ENCODE assay signal across 8 cellular contexts in genomic region chr3:160226026-160226739, GRCh38. TPM values are rescaled to one million over a fixed set of nuclear protein-coding genes. Genes with fewer than 3 reads are reported as not detected.
DNase-seq lines count a peak whose midpoint lies in the region; ATAC-seq, FAIRE-seq and TF ChIP-seq lines count a peak whose summit lies in the region.

No MANE protein-coding gene starts in this region.

- H3F3A ChIP-seq in PC-3 (ENCODE audit: low read length, unreplicated experiment), result no peaks in the 10 kb centered on the region

- H3K27ac ChIP-seq in PC-3 (ENCODE audit: low read length) (no peak overlapping the region), dorsolateral prefrontal cortex (peak overlapping the region in 45 of 59 donors; percentile 1 to 86 (median 72)), mucosa of rectum (ENCODE audit: low read depth in 2 of 2, low read length in 2 of 2) (no peak overlapping the region)

- no peak overlapping the region for H3K9ac ChIP-seq in PC-3 (ENCODE audit: low read length)
- peak overlapping the region in 1 of 2 donors; percentile 32 for H3K9ac ChIP-seq in mucosa of rectum (ENCODE audit: low read depth in 1 of 2, low read length in 2 of 2)

- POLR2A ChIA-PET in AG04449 (lab: Yijun Ruan, JAX), result no interaction called here
- POLR2A ChIA-PET in PC-3 (lab: Charles Lee; ENCODE audit: unreplicated experiment), result no interaction called here

- no TSS peak for BruUV-seq in PC-3 (replicated peaks; lab: Mats Ljungman, UMichigan)

- H4K20me1 ChIP-seq in PC-3 (ENCODE audit: low read length), result no peaks in the 10 kb centered on the region

- H3K9me3 ChIP-seq in PC-3 (ENCODE audit: low read length) (no peaks in the 10 kb centered on the region), mucosa of rectum (ENCODE audit: control insufficient read depth in 2 of 2, low read length in 2 of 2) (no peaks in the 10 kb centered on the region)

- intact Hi-C loops in PC-3 (cut with micrococcal nuclease) (loop anchor here (5.0 to 10.0 kb wide), 2 partner anchors 116 to 189 kb away; no protein-coding TSS in a partner anchor), dorsolateral prefrontal cortex (cut with DNase I) (loop anchor here (5.0 to 10.0 kb wide), 4 partner anchors 61 to 381 kb away; partner anchors contain the start of genes IFT80 (in 1 of the 2) and SMC4 (in 1 of the 2))

- H3K4me1 ChIP-seq in PC-3 (ENCODE audit: insufficient read depth, low read length) (peaks cover 5% of the 10 kb centered on the region; the same call in 1 of the 2 replicates), mucosa of rectum (ENCODE audit: control insufficient read depth in 2 of 2, insufficient read depth in 2 of 2, low read length in 2 of 2) (peaks cover 12 to 18% of the 10 kb centered on the region in 2 donors)

- H3K4me3 ChIP-seq in AG04449 (ENCODE audit: low read depth, low read length) (peak overlapping the region; percentile 57), PC-3 (ENCODE audit: low read length) (peak overlapping the region; percentile 74), dorsolateral prefrontal cortex (peak overlapping the region; percentile 47 to 80 (median 69)), mucosa of rectum (ENCODE audit: low read length in 2 of 2) (peak overlapping the region; percentile 69 to 71)

- H3K4me2 ChIP-seq in PC-3 (ENCODE audit: low read length), result peak overlapping the region; percentile 93

- TF ChIP-seq POLR2A in GM12892 (IDR thresholded peaks at IDR 0.05; ENCODE audit: low read depth, low read length), result no peak

- H2AFZ ChIP-seq in PC-3 (ENCODE audit: low read length), result peak overlapping the region; percentile 85

- no peaks in the 10 kb centered on the region for H3K9me2 ChIP-seq in PC-3 (replicated peaks; ENCODE audit: low read length)

- DNase-seq in AG04449 (ENCODE audit: low read depth, low spot score) (no peak), GM12892 (ENCODE audit: insufficient read length) (peak; percentile 7), PC-3 (no peak), dorsolateral prefrontal cortex (peak in 3 of 10 donors; percentile 29 to 48 (median 43)), globus pallidus (ENCODE audit: low spot score) (no peak), RKO (ENCODE audit: low spot score) (no peak)

- H3K36me3 ChIP-seq in PC-3 (ENCODE audit: low read depth, low read length), result no peaks in the 10 kb centered on the region
- H3K36me3 ChIP-seq in mucosa of rectum (ENCODE audit: control insufficient read depth in 2 of 2, insufficient read depth in 2 of 2, low read length in 2 of 2), result no peaks in the 10 kb centered on the region

- ATAC-seq in HG02938 (IDR thresholded peaks at IDR 0.05; ENCODE audit: unreplicated experiment) (peak; percentile 35), PC-3 (peak; percentile 33)

- CTCF ChIA-PET in AG04449 (lab: Yijun Ruan, JAX) (interaction anchor here (1.2 to 1.8 kb wide), 3 partner anchors 8 to 15 kb away, joined by 4 to 8 read pairs (median 5); no protein-coding TSS in a partner anchor), PC-3 (lab: Charles Lee) (no interaction called here)

- H3K79me2 ChIP-seq in PC-3 (ENCODE audit: low read length), result no peaks in the 10 kb centered on the region

- peaks cover 21% of the 10 kb centered on the region for H3K27me3 ChIP-seq in PC-3 (ENCODE audit: low read length)
- H3K27me3 ChIP-seq in dorsolateral prefrontal cortex, result peaks cover 0 to 28% (median 0%) of the 10 kb centered on the region in 45 donors
- peaks cover 14 to 22% of the 10 kb centered on the region in 2 donors for H3K27me3 ChIP-seq in mucosa of rectum (ENCODE audit: control insufficient read depth in 2 of 2, insufficient read depth in 2 of 2, low read length in 2 of 2)

- no peak for FAIRE-seq in GM12892 (lab: Jason Lieb, UNC)

- TF ChIP-seq CTCF in AG04449 (IDR thresholded peaks at IDR 0.05; ENCODE audit: insufficient read depth, low read length, missing control alignments) (no peak), PC-3 (conservative IDR thresholded peaks at IDR 0.05; ENCODE audit: low read depth, low read length) (no peak), dorsolateral prefrontal cortex (IDR thresholded peaks at IDR 0.05 in 54 of 56, conservative IDR thresholded peaks at IDR 0.05 in 2 of 56; ENCODE audit: low read depth in 1 of 56, partially characterized antibody in 56 of 56) (no peak)

RNA-seq across cellular contexts. Expression of gene C3orf80, which starts 1.0 kb away (rescaled TPM):
- polyA plus RNA-seq in GM12892 (2012; ENCODE audit: missing spikeins), result not detected
- total RNA-seq in PC-3 (2014; rRNA removed) (0.33 and 0.46 TPM in 2 replicates), dorsolateral prefrontal cortex (10 to 100 TPM in 111 of 120 experiments, 1 to 10 TPM in 9; 6.4 to 36.0 (median 19.3) TPM)

Comparison
In these comparisons a context has a peak if more than half of its experiments do, and no peak if none do; other contexts are left out.
1. H3K27ac ChIP-seq: peak in dorsolateral prefrontal cortex (45 of 59); none in PC-3 (single experiment) and mucosa of rectum (0 of 2).
2. Peak in every context shown above with its lines, with median percentiles within 50 percentile points of each other: H3K4me3 ChIP-seq.